In the genomic region with DNA sequence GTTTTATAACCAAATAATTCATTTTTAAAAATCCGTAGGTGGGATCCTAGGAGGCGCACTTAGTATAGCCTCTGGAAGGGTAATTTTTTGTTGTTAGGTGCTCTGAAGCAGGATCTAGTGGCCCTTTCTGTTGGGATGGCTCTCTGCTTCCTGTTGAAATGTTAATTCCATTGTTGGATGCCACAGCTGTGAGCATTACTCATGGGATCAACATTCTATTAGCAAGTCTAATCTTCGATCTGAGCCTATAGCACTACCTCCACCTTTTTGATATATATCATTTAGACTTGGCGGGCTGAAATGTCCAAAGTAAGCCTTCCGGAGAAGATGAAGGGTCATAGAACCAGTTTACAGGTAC, we compare ENCODE assay signal across 8 cellular contexts. TPM values are rescaled to one million over a fixed set of nuclear protein-coding genes. Genes with fewer than 3 reads are reported as not detected.
DNase-seq lines count a peak whose midpoint lies in the region; ATAC-seq lines count a peak whose summit lies in the region.

No MANE protein-coding gene starts in this region.

- no peak for DNase-seq in activated CD4-positive, alpha-beta T cell treated with anti-CD3 and anti-CD28 coated beads, Interleukin-2, amount 10 ng/mL, durations not matched to agents 7 days and 5 days
- no peak for DNase-seq in activated CD4-positive, alpha-beta T cell treated with anti-CD3 and anti-CD28 coated beads for 48 hours
- no peak for DNase-seq in activated CD8-positive, alpha-beta T cell treated with anti-CD3 and anti-CD28 coated beads, Interleukin-2, amount 10 ng/mL, durations not matched to agents 7 days and 5 days
- DNase-seq in activated gamma-delta T cell treated with Interleukin-2 at 50 U/mL for 16 hours (no peak), AG20443 (ENCODE audit: low spot score) (no peak)

- POLR2A ChIA-PET in activated CD4-positive, alpha-beta T cell treated with anti-CD3 and anti-CD28 coated beads, Interleukin-2, amount 10 ng/mL, durations not matched to agents 7 days and 5 days (lab: Charles Lee) = no interaction called here
- POLR2A ChIA-PET in activated CD8-positive, alpha-beta T cell treated with anti-CD3 and anti-CD28 coated beads, Interleukin-2, amount 10 ng/mL, durations not matched to agents 7 days and 5 days (lab: Charles Lee) = no interaction called here

- H3K27me3 ChIP-seq in stomach smooth muscle (ENCODE audit: control insufficient read depth in 1 of 2, insufficient read depth in 2 of 2, low read length in 2 of 2) = peaks cover 2 to 4% of the 10 kb centered on the region in 2 donors

- no peaks in the 10 kb centered on the region for H3K9me3 Mint-ChIP-seq in activated CD4-positive, alpha-beta T cell treated with anti-CD3 and anti-CD28 coated beads, Interleukin-2, amount 10 ng/mL, durations not matched to agents 7 days and 5 days
- H3K9me3 Mint-ChIP-seq in activated CD8-positive, alpha-beta T cell treated with anti-CD3 and anti-CD28 coated beads, Interleukin-2, amount 10 ng/mL, durations not matched to agents 7 days and 5 days (ENCODE audit: insufficient read depth) = no peaks in the 10 kb centered on the region

- CTCF ChIA-PET in activated CD4-positive, alpha-beta T cell treated with anti-CD3 and anti-CD28 coated beads, Interleukin-2, amount 10 ng/mL, durations not matched to agents 7 days and 5 days (lab: Charles Lee) = interaction anchor here (0.6 to 0.9 kb wide), 2 partner anchors 8 to 31 kb away, joined by 3 to 5 read pairs; no protein-coding TSS in a partner anchor
- CTCF ChIA-PET in activated CD8-positive, alpha-beta T cell treated with anti-CD3 and anti-CD28 coated beads, Interleukin-2, amount 10 ng/mL, durations not matched to agents 7 days and 5 days (lab: Charles Lee) = interaction anchor here (0.9 kb wide), 1 partner anchor 126 kb away, joined by 3 read pairs; no protein-coding TSS in a partner anchor

- peaks cover 2% of the 10 kb centered on the region for H3K36me3 Mint-ChIP-seq in activated CD4-positive, alpha-beta T cell treated with anti-CD3 and anti-CD28 coated beads, Interleukin-2, amount 10 ng/mL, durations not matched to agents 7 days and 5 days (ENCODE audit: low read depth)
- no peaks in the 10 kb centered on the region for H3K36me3 Mint-ChIP-seq in activated CD8-positive, alpha-beta T cell treated with anti-CD3 and anti-CD28 coated beads, Interleukin-2, amount 10 ng/mL, durations not matched to agents 7 days and 5 days (ENCODE audit: low read depth)

- peaks cover 8% of the 10 kb centered on the region for H3K4me1 ChIP-seq in stomach smooth muscle (ENCODE audit: control insufficient read depth, insufficient read depth, low read length)

- H3K27me3 Mint-ChIP-seq in activated CD4-positive, alpha-beta T cell treated with anti-CD3 and anti-CD28 coated beads, Interleukin-2, amount 10 ng/mL, durations not matched to agents 7 days and 5 days = peaks cover 52% of the 10 kb centered on the region
- H3K27me3 Mint-ChIP-seq in activated CD8-positive, alpha-beta T cell treated with anti-CD3 and anti-CD28 coated beads, Interleukin-2, amount 10 ng/mL, durations not matched to agents 7 days and 5 days (ENCODE audit: low read depth) = peaks cover 47% of the 10 kb centered on the region

- no peak overlapping the region for H3K27ac Mint-ChIP-seq in activated CD4-positive, alpha-beta T cell treated with anti-CD3 and anti-CD28 coated beads, Interleukin-2, amount 10 ng/mL, durations not matched to agents 7 days and 5 days
- H3K27ac Mint-ChIP-seq in activated CD8-positive, alpha-beta T cell treated with anti-CD3 and anti-CD28 coated beads, Interleukin-2, amount 10 ng/mL, durations not matched to agents 7 days and 5 days = no peak overlapping the region

- peaks cover 18% of the 10 kb centered on the region for H3K4me1 Mint-ChIP-seq in activated CD4-positive, alpha-beta T cell treated with anti-CD3 and anti-CD28 coated beads, Interleukin-2, amount 10 ng/mL, durations not matched to agents 7 days and 5 days
- H3K4me1 Mint-ChIP-seq in activated CD8-positive, alpha-beta T cell treated with anti-CD3 and anti-CD28 coated beads, Interleukin-2, amount 10 ng/mL, durations not matched to agents 7 days and 5 days (ENCODE audit: low read depth) = peaks cover 21% of the 10 kb centered on the region

- no peak for ATAC-seq in activated CD8-positive, alpha-beta T cell treated with anti-CD3 and anti-CD28 coated beads, Interleukin-2, amount 10 ng/mL, durations not matched to agents 7 days and 5 days
- ATAC-seq in HG03025 (IDR thresholded peaks at IDR 0.05; ENCODE audit: low FRiP score, unreplicated experiment) = no peak

- no peak overlapping the region for H3K9ac ChIP-seq in stomach smooth muscle (ENCODE audit: low read length in 2 of 2)

- H3K4me3 Mint-ChIP-seq in activated CD4-positive, alpha-beta T cell treated with anti-CD3 and anti-CD28 coated beads, Interleukin-2, amount 10 ng/mL, durations not matched to agents 7 days and 5 days = peak overlapping the region; percentile 83
- H3K4me3 Mint-ChIP-seq in activated CD8-positive, alpha-beta T cell treated with anti-CD3 and anti-CD28 coated beads, Interleukin-2, amount 10 ng/mL, durations not matched to agents 7 days and 5 days = peak overlapping the region; percentile 81

- H3K4me3 ChIP-seq in iPS-11a (ENCODE audit: low read depth, low read length) (peak overlapping the region; percentile 96), stomach smooth muscle (ENCODE audit: low read length in 2 of 2) (peak overlapping the region; percentile 69 to 76)

- no peaks in the 10 kb centered on the region for H3K9me3 ChIP-seq in stomach smooth muscle (ENCODE audit: control insufficient read depth in 2 of 2, low read length in 2 of 2)

- no peaks in the 10 kb centered on the region for H3K36me3 ChIP-seq in stomach smooth muscle (ENCODE audit: control insufficient read depth in 2 of 2, insufficient read depth in 2 of 2, low read length in 2 of 2)

- H3K27ac ChIP-seq in stomach smooth muscle (ENCODE audit: low read length) = no peak overlapping the region

RNA-seq across cellular contexts. Expression of a gene that starts 1.3 kb away (rescaled TPM):
- total RNA-seq in activated CD4-positive, alpha-beta T cell treated with anti-CD3 and anti-CD28 coated beads, Interleukin-2, amount 10 ng/mL, durations not matched to agents 7 days and 5 days = under 1 TPM; 0.32 to 0.40 TPM
- under 1 TPM; 0.26 to 0.34 TPM for total RNA-seq in activated CD8-positive, alpha-beta T cell treated with anti-CD3 and anti-CD28 coated beads, Interleukin-2, amount 10 ng/mL, durations not matched to agents 7 days and 5 days
